In the genomic region with DNA sequence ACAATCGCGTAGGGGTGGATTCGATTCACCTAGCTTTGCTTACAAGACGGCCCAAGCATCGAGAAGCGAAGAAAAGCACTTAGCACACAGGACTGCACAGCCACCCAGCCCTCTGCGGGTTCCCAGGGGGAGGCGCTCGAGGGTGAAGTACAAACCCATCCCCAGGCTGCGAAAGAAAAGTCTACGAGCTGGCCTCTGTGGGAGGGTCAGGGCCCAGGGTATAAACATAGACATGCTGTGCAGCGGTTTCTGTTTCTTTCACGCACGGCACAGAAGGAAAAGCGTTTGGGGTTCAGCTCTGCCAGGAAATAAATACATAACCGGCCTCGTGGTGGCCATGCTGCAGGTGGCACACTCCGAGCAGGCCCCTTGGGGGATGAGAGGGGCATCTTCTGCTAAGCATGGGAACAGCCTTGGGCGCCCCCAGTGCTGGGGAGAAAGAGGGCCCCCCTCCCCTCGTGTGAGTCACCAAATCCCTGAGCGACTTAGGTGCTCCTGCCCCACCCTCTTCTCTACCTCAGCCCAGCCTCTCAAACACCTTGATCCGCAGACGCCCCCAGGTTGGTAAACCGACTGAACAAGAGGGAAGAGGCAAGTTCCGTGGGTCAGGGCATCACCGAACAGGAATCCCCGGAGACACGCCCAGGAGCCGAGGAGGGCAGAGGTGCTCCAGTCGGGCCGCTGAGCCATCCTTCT, we compare ENCODE assay signal across 8 cellular contexts.
A peak's percentile ranks its signal among the peaks of the same experiment; 100 is the strongest.
DNase-seq lines count a peak whose midpoint lies in the region; ATAC-seq and TF ChIP-seq lines count a peak whose summit lies in the region.

No MANE protein-coding gene starts in this region.

- H3K4me1 ChIP-seq in transverse colon (peaks cover 0 to 4% (median 0%) of the 10 kb centered on the region in 4 donors), mammary epithelial cell (ENCODE audit: insufficient read depth, low read length) (peaks cover 14% of the 10 kb centered on the region), heart left ventricle (peaks cover 0 to 8% (median 0%) of the 10 kb centered on the region in 12 donors)

- DNase-seq in activated CD4-positive, alpha-beta T cell treated with anti-CD3 and anti-CD28 coated beads for 48 hours = peak; percentile 86
- DNase-seq in iPS-NIHi11 (ENCODE audit: low spot score) (peak; percentile 42), transverse colon (peak; percentile 70), DMS 273 treated with DMSO at 0.1 percent for 48 hours (lab: John Stamatoyannopoulos, UW) (no peak), mammary epithelial cell (no peak), heart left ventricle (no peak)

- H3K36me3 ChIP-seq in transverse colon (no peaks in the 10 kb centered on the region), mammary epithelial cell (ENCODE audit: insufficient read depth, low read length) (no peaks in the 10 kb centered on the region), heart left ventricle (no peaks in the 10 kb centered on the region)

- TF ChIP-seq POLR2A in transverse colon (IDR thresholded peaks at IDR 0.05) (no peak), heart left ventricle (IDR thresholded peaks at IDR 0.05) (no peak)

- intact Hi-C loops in transverse colon (cut with DNase I; ENCODE audit: low total_unique reads) (no loop called here), mammary epithelial cell (cut with micrococcal nuclease) (no loop called here), heart left ventricle (cut with DNase I) (no loop called here)

- no peak overlapping the region for H3K4me2 ChIP-seq in mammary epithelial cell (ENCODE audit: insufficient read depth, low read depth, low read length)

- H3K9me3 ChIP-seq in transverse colon = no peaks in the 10 kb centered on the region
- H3K9me3 ChIP-seq in mammary epithelial cell (replicated peaks; ENCODE audit: insufficient read depth, low read length) = no peaks in the 10 kb centered on the region
- H3K9me3 ChIP-seq in heart left ventricle = no peaks in the 10 kb centered on the region

- no peak overlapping the region for H3K9ac ChIP-seq in mammary epithelial cell (ENCODE audit: insufficient read depth, low read length)

- CTCF ChIA-PET in mammary epithelial cell (lab: Charles Lee; ENCODE audit: low non-redundant PET) = no interaction called here

- TF ChIP-seq EP300 in transverse colon (IDR thresholded peaks at IDR 0.05; ENCODE audit: low read depth) = no peak

- no peaks in the 10 kb centered on the region for H3K27me3 ChIP-seq in transverse colon
- no peaks in the 10 kb centered on the region for H3K27me3 ChIP-seq in mammary epithelial cell (ENCODE audit: insufficient read depth, low read length)
- H3K27me3 ChIP-seq in heart left ventricle = no peaks in the 10 kb centered on the region

- H4K20me1 ChIP-seq in mammary epithelial cell (ENCODE audit: insufficient read depth, low read length) = no peaks in the 10 kb centered on the region

- in situ Hi-C loops in transverse colon (cut with MboI; ENCODE audit: low pct_ligation_motif_present in 1 of 4, low pct_unique_long_range_greater_than_20kb in 1 of 4, low sequenced_read_pairs in 3 of 4) (no loop called here), mammary epithelial cell (cut with MboI; ENCODE audit: low sequenced_read_pairs in 2 of 2) (no loop called here)

- TF ChIP-seq CTCF in transverse colon (IDR thresholded peaks at IDR 0.05) (peak in 1 of 5 experiments; percentile 9), mammary epithelial cell (conservative IDR thresholded peaks at IDR 0.05 in 1 of 2, IDR thresholded peaks at IDR 0.05 in 1 of 2; ENCODE audit: extremely low read depth in 1 of 2, insufficient read depth in 1 of 2, low read depth in 1 of 2, low read length in 2 of 2) (no peak), heart left ventricle (IDR thresholded peaks at IDR 0.05) (no peak)

- H3K79me2 ChIP-seq in mammary epithelial cell (ENCODE audit: insufficient read depth, low read length) = no peaks in the 10 kb centered on the region

- H3K27ac ChIP-seq in transverse colon (peak overlapping the region in 1 of 4 donors; percentile 10), mammary epithelial cell (ENCODE audit: insufficient read depth, low read depth, low read length) (no peak overlapping the region), heart left ventricle (peak overlapping the region in 1 of 12 donors; percentile 27)

- WGBS in transverse colon (ENCODE audit: low coverage in 1 of 2), 2 donors = 58 to 84% methylated on average over 12 to 22 of the region's 31 CpGs
- 91% methylated on average over 26 of the region's 31 CpGs for WGBS in mammary epithelial cell (ENCODE audit: low coverage, missing lambda C conversion rate)
- WGBS in heart left ventricle, 4 donors = 75 to 80% (median 78%) methylated on average over 31 of the region's 31 CpGs

- no TSS peak for BruUV-seq in mammary epithelial cell (replicated peaks; lab: Mats Ljungman, UMichigan)

- no peak overlapping the region for H2AFZ ChIP-seq in mammary epithelial cell (ENCODE audit: low read depth, low read length)

- dilution Hi-C loops in mammary epithelial cell (cut with HindIII; ENCODE audit: low sequenced_read_pairs) = no loop called here

- ATAC-seq in GM19035 (IDR thresholded peaks at IDR 0.05; ENCODE audit: unreplicated experiment) = peak; percentile 99
- ATAC-seq in HG03108 (IDR thresholded peaks at IDR 0.05; ENCODE audit: unreplicated experiment) = peak; percentile 92
- no peak for ATAC-seq in heart left ventricle

- H3K4me3 ChIP-seq in transverse colon (no peak overlapping the region), mammary epithelial cell (replicated peaks in 1 of 3; ENCODE audit: insufficient read depth in 1 of 3, low read depth in 2 of 3, low read length in 3 of 3) (no peak overlapping the region), heart left ventricle (peak overlapping the region in 1 of 12 donors; percentile 21)

Comparison
In these comparisons a context has a peak if more than half of its experiments do, and no peak if none do; other contexts are left out.
1. ATAC-seq: peak in GM19035 (single experiment) and HG03108 (single experiment); none in heart left ventricle (0 of 4).
2. DNase-seq: peak in activated CD4-positive, alpha-beta T cell treated with anti-CD3 and anti-CD28 coated beads for 48 hours (single experiment), iPS-NIHi11 (single experiment) and transverse colon (single experiment); none in DMS 273 treated with DMSO at 0.1 percent for 48 hours (single experiment), mammary epithelial cell (single experiment) and heart left ventricle (0 of 5).